ENCODE assay signal across 18 cellular contexts in genomic region chr19:5296021-5296420, GRCh38. TPM values are rescaled to one million over a fixed set of nuclear protein-coding genes. Genes with fewer than 3 reads are reported as not detected.
DNase-seq lines count a peak whose midpoint lies in the region; ATAC-seq, FAIRE-seq and TF ChIP-seq lines count a peak whose summit lies in the region.
"Had no signal": no experiment of that assay in that cellular context is flagged by ENCODE, and none has a peak within 500 bp of the region (broad histone marks: within the 10 kb centered on the region; RNA-seq: fewer than 3 reads in every experiment).

No MANE protein-coding gene starts in this region.

- peaks cover 27% of the 10 kb centered on the region for H3F3A ChIP-seq in neural progenitor cell (ENCODE audit: low read depth)

- no peak overlapping the region for H3K23ac ChIP-seq in IMR-90 (ENCODE audit: low read depth, low read length)

- H2BK15ac ChIP-seq in IMR-90 (ENCODE audit: low read depth, low read length) = no peak overlapping the region

- H3K9ac ChIP-seq in IMR-90 (ENCODE audit: low read depth, low read length) (no peak overlapping the region), K562 (ENCODE audit: insufficient read depth in 1 of 2, low read depth in 2 of 2, low read length in 2 of 2) (no peak overlapping the region), neural progenitor cell (no peak overlapping the region)
- H3K9ac ChIP-seq: BLaER1 treated with 17β-estradiol and CSF1 and Interleukin-3, amounts not matched to agents 10 nM and 100 nM; GM23248 had no signal

- H3K56ac ChIP-seq in IMR-90 (ENCODE audit: extremely low read depth, insufficient read depth, low read length) = no peak overlapping the region

- 0 out of 2 replicates have a peak, but pooled peaks cover 3% of the 10 kb centered on the region for H3K9me1 ChIP-seq in IMR-90 (ENCODE audit: insufficient read depth, low read length)
- no peaks in the 10 kb centered on the region for H3K9me1 ChIP-seq in K562 (ENCODE audit: control insufficient read depth, insufficient read depth, low read length)

- H3K27ac Mint-ChIP-seq in glutamatergic neuron (ENCODE audit: unreplicated experiment) (peak overlapping the region; percentile 90), neural progenitor cell (peak overlapping the region; percentile 54)
- H3K27ac Mint-ChIP-seq in CD4-positive, alpha-beta T cell = no peak overlapping the region
- H3K27ac Mint-ChIP-seq: B cell, HFFc6 had no signal

- H3K79me2 ChIP-seq in K562 (ENCODE audit: control insufficient read depth, insufficient read depth, low read length) (peaks cover 14% of the 10 kb centered on the region), neural progenitor cell (ENCODE audit: low read depth) (peaks cover 86% of the 10 kb centered on the region)

- ATAC-seq in IMR-90 (ENCODE audit: low read depth) (no peak), K562 (no peak)
- ATAC-seq in CD4-positive, alpha-beta T cell (ENCODE audit: poor library complexity) = no peak
- ATAC-seq: HCT116 had no signal

- TF ChIP-seq CTCF in IMR-90 (conservative IDR thresholded peaks at IDR 0.05; ENCODE audit: low read depth, low read length) (no peak), K562 (IDR thresholded peaks at IDR 0.05 in 2 of 3, conservative IDR thresholded peaks at IDR 0.05 in 1 of 3; ENCODE audit: insufficient read depth in 2 of 3, low read depth in 1 of 3, low read length in 3 of 3) (no peak), glutamatergic neuron (IDR thresholded peaks at IDR 0.05; ENCODE audit: partially characterized antibody, unreplicated experiment) (no peak), neural progenitor cell (IDR thresholded peaks at IDR 0.05) (no peak)
- TF ChIP-seq CTCF in CD4-positive, alpha-beta T cell (IDR thresholded peaks at IDR 0.05) = no peak

- CTCF ChIA-PET in IMR-90 (lab: Yijun Ruan, JAX) = no interaction called here
- CTCF ChIA-PET in K562 (lab: Yijun Ruan, JAX; ENCODE audit: low intra/inter-chr PET ratio) = no interaction called here
- CTCF ChIA-PET in CD4-positive, alpha-beta T cell (lab: Charles Lee) = no interaction called here

- H2AK9ac ChIP-seq in IMR-90 (replicated peaks; ENCODE audit: low read depth, low read length, poor library complexity) = no peak overlapping the region

- H3K36me3 ChIP-seq in IMR-90 (ENCODE audit: control insufficient read depth, insufficient read depth, low read length) = no peaks in the 10 kb centered on the region
- H3K36me3 ChIP-seq in K562 (ENCODE audit: control insufficient read depth, insufficient read depth, low read length) = no peaks in the 10 kb centered on the region
- no peaks in the 10 kb centered on the region for H3K36me3 ChIP-seq in neural progenitor cell
- H3K36me3 ChIP-seq: BLaER1 treated with 17β-estradiol and CSF1 and Interleukin-3, amounts not matched to agents 10 nM and 100 nM had no signal

- no peak for TF ChIP-seq EP300 in K562 (IDR thresholded peaks at IDR 0.05; ENCODE audit: low read length)

- no peaks in the 10 kb centered on the region for H3K27me3 ChIP-seq in IMR-90 (ENCODE audit: control insufficient read depth, insufficient read depth, low read length)
- peaks cover 0 to 9% of the 10 kb centered on the region in 2 experiments; a peak in 1 of 5 replicates for H3K27me3 ChIP-seq in K562 (ENCODE audit: control insufficient read depth in 2 of 2, insufficient read depth in 2 of 2, low read length in 2 of 2)
- no peaks in the 10 kb centered on the region for H3K27me3 ChIP-seq in neural progenitor cell
- peaks cover 16% of the 10 kb centered on the region for H3K27me3 ChIP-seq in CD4-positive, alpha-beta T cell (ENCODE audit: control insufficient read depth, insufficient read depth, low read length)

- POLR2A ChIA-PET in IMR-90 (lab: Charles Lee; ENCODE audit: unreplicated experiment) = no interaction called here
- POLR2A ChIA-PET in K562 (lab: Yijun Ruan, JAX) = interaction anchor here (0.6 kb wide), 1 partner anchor 297 kb away, joined by 3 read pairs; no protein-coding TSS in a partner anchor
- POLR2A ChIA-PET in CD4-positive, alpha-beta T cell (lab: Charles Lee) = no interaction called here

- no CpG with 5 or more reads among the region's 6 CpGs for WGBS in IMR-90 (ENCODE audit: extremely low coverage in 2 of 2, insufficient read length in 1 of 2), 2 experiments
- WGBS in K562 (ENCODE audit: insufficient coverage, low coverage, missing lambda C conversion rate) = 62% methylated on average over 6 of the region's 6 CpGs

- no peak overlapping the region for H2BK5ac ChIP-seq in IMR-90 (ENCODE audit: low read depth, low read length, poor library complexity, severe bottlenecking)

- H2BK120ac ChIP-seq in IMR-90 (ENCODE audit: low read depth, low read length) = no peak overlapping the region

- H3K4me3 Mint-ChIP-seq in glutamatergic neuron (ENCODE audit: unreplicated experiment) = no peak overlapping the region
- H3K4me3 Mint-ChIP-seq in neural progenitor cell = peak overlapping the region; percentile 72
- no peak overlapping the region for H3K4me3 Mint-ChIP-seq in CD4-positive, alpha-beta T cell
- H3K4me3 Mint-ChIP-seq: B cell, HFFc6 had no signal

- TF ChIP-seq POLR2A in IMR-90 (IDR thresholded peaks at IDR 0.05; ENCODE audit: low read depth, low read length) = no peak
- no peak for TF ChIP-seq POLR2A in K562 (conservative IDR thresholded peaks at IDR 0.05)
- TF ChIP-seq POLR2A in erythroblast (IDR thresholded peaks at IDR 0.05; ENCODE audit: low read length) = no peak

- BruUV-seq in IMR-90 (replicated peaks; lab: Mats Ljungman, UMichigan) (no TSS peak), K562 (replicated peaks; lab: Mats Ljungman, UMichigan) (no TSS peak)

- dilution Hi-C loops in IMR-90 (cut with HindIII; ENCODE audit: low sequenced_read_pairs, unreplicated experiment) = no loop called here

- H4K91ac ChIP-seq in IMR-90 (ENCODE audit: insufficient read depth, low read depth, low read length) = no peak overlapping the region

- H3K4me1 ChIP-seq in IMR-90 (ENCODE audit: control insufficient read depth, insufficient read depth, low read length) (peaks cover 7% of the 10 kb centered on the region), K562 (replicated peaks in 1 of 2; ENCODE audit: control insufficient read depth in 2 of 2, insufficient read depth in 2 of 2, low read length in 2 of 2) (peaks cover 16 to 38% of the 10 kb centered on the region in 2 experiments), neural progenitor cell (peaks cover 21% of the 10 kb centered on the region)
- H3K4me1 ChIP-seq: Caco-2 had no signal

- peaks cover 42% of the 10 kb centered on the region for H3K27me3 Mint-ChIP-seq in glutamatergic neuron (ENCODE audit: unreplicated experiment)
- H3K27me3 Mint-ChIP-seq in neural progenitor cell (ENCODE audit: insufficient read depth, low read depth) = peaks cover 12% of the 10 kb centered on the region
- peaks cover 7% of the 10 kb centered on the region for H3K27me3 Mint-ChIP-seq in CD4-positive, alpha-beta T cell

- H3K9me3 ChIP-seq in IMR-90 (ENCODE audit: control insufficient read depth, insufficient read depth, low read length) = no peaks in the 10 kb centered on the region
- no peaks in the 10 kb centered on the region for H3K9me3 ChIP-seq in K562 (replicated peaks; ENCODE audit: control insufficient read depth, insufficient read depth, low read depth, low read length)
- no peaks in the 10 kb centered on the region for H3K9me3 ChIP-seq in neural progenitor cell (ENCODE audit: low read depth)
- no peaks in the 10 kb centered on the region for H3K9me3 ChIP-seq in CD4-positive, alpha-beta T cell (ENCODE audit: control insufficient read depth, low read length)
- H3K9me3 ChIP-seq: BLaER1 treated with 17β-estradiol and CSF1 and Interleukin-3, amounts not matched to agents 10 nM and 100 nM; Caco-2 had no signal

- H2AFZ ChIP-seq in IMR-90 (replicated peaks; ENCODE audit: low read length, poor library complexity) (peak overlapping the region; percentile 32), K562 (ENCODE audit: low read depth, low read length) (no peak overlapping the region), neural progenitor cell (replicated peaks) (no peak overlapping the region)
- H2AFZ ChIP-seq: GM23248 had no signal

- no peak overlapping the region for H2AK5ac ChIP-seq in IMR-90 (ENCODE audit: low read depth, low read length)

- H2BK20ac ChIP-seq in IMR-90 (ENCODE audit: low read depth, low read length) = no peak overlapping the region

- H3K27ac ChIP-seq in IMR-90 (ENCODE audit: insufficient read depth, low read length) (no peak overlapping the region), K562 (ENCODE audit: extremely low read depth, low read depth, low read length) (no peak overlapping the region), neural progenitor cell (no peak overlapping the region)
- no peak overlapping the region for H3K27ac ChIP-seq in CD4-positive, alpha-beta T cell (ENCODE audit: low read depth, low read length)
- H3K27ac ChIP-seq: BLaER1 treated with 17β-estradiol and CSF1 and Interleukin-3, amounts not matched to agents 10 nM and 100 nM; GM23248 had no signal

- no peaks in the 10 kb centered on the region for H3K36me3 Mint-ChIP-seq in glutamatergic neuron (ENCODE audit: unreplicated experiment)
- peaks cover 9% of the 10 kb centered on the region for H3K36me3 Mint-ChIP-seq in neural progenitor cell
- H3K36me3 Mint-ChIP-seq in CD4-positive, alpha-beta T cell (ENCODE audit: low read depth) = no peaks in the 10 kb centered on the region

- in situ Hi-C loops in IMR-90 (cut with MboI; ENCODE audit: low sequenced_read_pairs) = no loop called here
- in situ Hi-C loops in K562 (cut with MboI) = no loop called here

- H3K4me2 ChIP-seq in IMR-90 (ENCODE audit: low read depth, low read length) = no peak overlapping the region
- no peak overlapping the region for H3K4me2 ChIP-seq in K562 (ENCODE audit: insufficient read depth, low read length)
- H3K4me2 ChIP-seq in neural progenitor cell = no peak overlapping the region
- H3K4me2 ChIP-seq: BLaER1 treated with 17β-estradiol and CSF1 and Interleukin-3, amounts not matched to agents 10 nM and 100 nM had no signal

- intact Hi-C loops in IMR-90 (cut with micrococcal nuclease) (no loop called here), K562 (cut with micrococcal nuclease) (no loop called here)
- intact Hi-C loops in CD4-positive, alpha-beta T cell (cut with DNase I, micrococcal nuclease) = no loop called here

- H3K9me3 Mint-ChIP-seq in glutamatergic neuron (ENCODE audit: unreplicated experiment) (peaks cover 31% of the 10 kb centered on the region), neural progenitor cell (no peaks in the 10 kb centered on the region)
- peaks cover 3% of the 10 kb centered on the region for H3K9me3 Mint-ChIP-seq in CD4-positive, alpha-beta T cell
- H3K9me3 Mint-ChIP-seq: HFFc6 had no signal

- H4K5ac ChIP-seq in IMR-90 (ENCODE audit: low read depth, low read length) = no peak overlapping the region

- H3K4me1 Mint-ChIP-seq in glutamatergic neuron (ENCODE audit: low read depth, unreplicated experiment) (peaks cover 25% of the 10 kb centered on the region), neural progenitor cell (peaks cover 17% of the 10 kb centered on the region)
- peaks cover 10% of the 10 kb centered on the region for H3K4me1 Mint-ChIP-seq in CD4-positive, alpha-beta T cell (ENCODE audit: low read depth)

- no peak overlapping the region for H3K14ac ChIP-seq in IMR-90 (replicated peaks; ENCODE audit: low read depth, low read length)

- peaks cover 13 to 26% of the 10 kb centered on the region in 2 experiments for H3K79me1 ChIP-seq in IMR-90 (ENCODE audit: low read depth in 1 of 2, low read length in 2 of 2)

- H3K4me3 ChIP-seq in IMR-90 (ENCODE audit: insufficient read depth, low read depth, low read length) = no peak overlapping the region
- no peak overlapping the region for H3K4me3 ChIP-seq in K562
- no peak overlapping the region for H3K4me3 ChIP-seq in neural progenitor cell
- H3K4me3 ChIP-seq: BLaER1 treated with 17β-estradiol and CSF1 and Interleukin-3, amounts not matched to agents 10 nM and 100 nM; GM23248 had no signal

- no peak overlapping the region for H3K4ac ChIP-seq in IMR-90 (ENCODE audit: low read depth, low read length)

- H3K18ac ChIP-seq in IMR-90 (ENCODE audit: low read depth, low read length) = no peak overlapping the region

- TF ChIP-seq RAD21 in IMR-90 (IDR thresholded peaks at IDR 0.05; ENCODE audit: low read length) = no peak
- no peak for TF ChIP-seq RAD21 in K562 (CRISPR knock-in tag; conservative IDR thresholded peaks at IDR 0.05 in 1 of 2, IDR thresholded peaks at IDR 0.05 in 1 of 2)

- H4K8ac ChIP-seq in IMR-90 (ENCODE audit: low read depth in 2 of 2, low read length in 2 of 2) = no peak overlapping the region

- no peak for FAIRE-seq in K562 (lab: Jason Lieb, UNC)
- FAIRE-seq: D721Med, G401.6, GM12891 had no signal

- H4K20me1 ChIP-seq in IMR-90 (ENCODE audit: insufficient read depth, low read length) (peaks cover 39% of the 10 kb centered on the region), K562 (replicated peaks; ENCODE audit: control insufficient read depth, insufficient read depth, low read length) (0 out of 2 replicates have a peak, but pooled peaks cover 6% of the 10 kb centered on the region), neural progenitor cell (ENCODE audit: low read depth) (peaks cover 96% of the 10 kb centered on the region)

- DNase-seq in IMR-90 (no peak), K562 (ENCODE audit: extremely low read depth in 1 of 4, low spot score in 3 of 4) (no peak), glutamatergic neuron (no peak), neural progenitor cell (ENCODE audit: low spot score) (no peak), NCI-H2227 treated with DMSO at 0.1 percent for 48 hours (lab: John Stamatoyannopoulos, UW) (no peak), erythroblast (lab: John Stamatoyannopoulos, UW) (no peak), anterior cingulate cortex (lab: John Stamatoyannopoulos, UW) (no peak)
- DNase-seq in CD4-positive, alpha-beta T cell = no peak
- DNase-seq: Caco-2, GM23248, H7, HFFc6 had no signal

RNA-seq across cellular contexts. Expression of gene PTPRS, which starts 44.6 kb away (rescaled TPM):
- total RNA-seq in IMR-90 (2012; rRNA removed) (40.1 and 43.3 TPM in 2 replicates), K562 (2014; rRNA removed) (26.4 and 28.0 TPM in 2 replicates), K562 (2014; rRNA removed; fragmentation: Illumina TruSeq; extraction: Trizol) (6.1 and 6.7 TPM in 2 replicates), K562 (2015; rRNA removed; fragmentation: Illumina TruSeq; extraction: Trizol) (14.1 and 15.1 TPM in 2 replicates), K562 (2021) (45.2 and 49.4 TPM in 2 replicates), glutamatergic neuron (ENCODE audit: unreplicated experiment) (1,064 TPM), neural progenitor cell (ENCODE audit: low replicate concordance) (167 and 403 TPM in 2 replicates)
- polyA plus RNA-seq in IMR-90 (2012; rRNA removed) (51.9 and 56.5 TPM in 2 replicates), K562 (2011; rRNA removed) (14.9 and 17.4 TPM in 2 replicates), K562 (2014; fragmentation: Illumina TruSeq; extraction: Trizol) (8.3 and 10.7 TPM in 2 replicates), K562 (2014; fragmentation: Nextera tagmentation; extraction: Ambion mirVana) (1 to 10 TPM; 1.1 to 1.2 TPM), K562 (2014; rRNA removed) (26.9 and 27.4 TPM in 2 replicates)
- 38.6 and 74.6 TPM in 2 replicates for polyA plus RNA-seq in IMR-90 (2012; cell fraction: cytosol; rRNA removed)
- 97.2 and 218 TPM in 2 replicates for polyA plus RNA-seq in IMR-90 (2012; cell fraction: nucleus; rRNA removed; ENCODE audit: low replicate concordance)
- 79.8 and 180 TPM in 2 replicates for total RNA-seq in K562 (2011; cell fraction: chromatin; rRNA removed; ENCODE audit: low replicate concordance)
- total RNA-seq in K562 (2011; cell fraction: nucleolus; rRNA removed) = 97.4 and 130 TPM in 2 replicates
- 85.8 and 89.2 TPM in 2 replicates for total RNA-seq in K562 (2011; cell fraction: nucleoplasm; rRNA removed)
- polyA plus RNA-seq in K562 (2011; cell fraction: cytosol; rRNA removed) = 14.3 and 32.7 TPM in 2 replicates
- 54.1 and 106 TPM in 2 replicates for polyA plus RNA-seq in K562 (2011; cell fraction: nucleus; rRNA removed)
- 23.1 and 29.5 TPM in 2 replicates for polyA plus RNA-seq in K562 (2012)
- 11.5 and 28.9 TPM in 2 replicates for polyA minus RNA-seq in K562 (2011; rRNA and poly(A)+ RNA removed)
- polyA minus RNA-seq in K562 (2011; cell fraction: cytosol; rRNA and poly(A)+ RNA removed) = 41.9 and 44.2 TPM in 2 replicates
- 27.2 and 33.5 TPM in 2 replicates for polyA minus RNA-seq in K562 (2011; cell fraction: nucleus; rRNA and poly(A)+ RNA removed)
- total RNA-seq in CD4-positive, alpha-beta T cell = 1 to 10 TPM; 5.3 to 6.3 TPM
